1 cellular context compared by ENCODE assay signal in the genomic region with DNA sequence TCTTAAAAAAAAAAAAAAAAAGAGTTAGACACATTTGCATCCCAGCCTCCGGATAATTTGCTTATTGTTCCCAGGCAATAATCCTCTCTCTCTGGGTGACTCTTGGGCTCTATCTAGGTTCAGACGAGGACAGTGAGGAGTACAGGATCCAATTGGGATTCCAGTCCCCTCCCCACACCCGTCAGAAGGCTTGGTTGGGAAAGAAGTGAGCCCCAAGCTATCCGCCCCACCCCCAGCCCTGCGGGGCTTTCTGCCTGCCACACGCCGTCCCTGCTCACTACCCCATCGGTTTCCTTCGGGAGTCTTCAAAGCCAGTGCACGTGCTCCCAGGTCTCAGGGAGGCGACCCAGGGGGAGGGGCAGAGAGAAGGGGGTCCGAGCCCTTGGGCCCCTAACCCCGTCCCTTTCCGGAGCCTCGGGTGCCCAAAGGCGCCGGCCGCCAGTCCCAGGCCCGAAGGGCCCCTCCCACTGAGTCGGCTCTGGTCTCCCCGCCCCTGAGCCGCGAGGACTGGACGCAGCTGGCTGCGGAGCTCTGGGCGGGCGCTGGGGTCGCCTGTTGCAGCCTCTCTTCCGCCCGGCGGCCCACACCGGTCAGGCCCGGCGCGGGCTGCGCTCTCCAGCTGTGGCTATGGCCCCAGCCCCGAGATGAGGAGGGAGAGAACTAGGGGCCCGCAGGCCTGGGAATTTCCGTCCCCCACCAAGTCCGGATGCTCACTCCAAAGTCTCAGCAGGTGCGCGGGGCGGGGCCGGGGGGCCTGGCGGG.
TF ChIP-seq lines count a peak whose summit lies in the region.

No MANE protein-coding gene starts in this region.

TF ChIP-seq in HepG2, 621 proteins besides CTCF, POLR2A, EP300 and RAD21 (continued from another document and continues in another):
- TF ChIP-seq GMEB2 (CRISPR knock-in tag; IDR thresholded peaks at IDR 0.05; ENCODE audit: low read depth), result no peak
- TF ChIP-seq ZSCAN12 (CRISPR knock-in tag; IDR thresholded peaks at IDR 0.05), result peak; percentile 79; the same call in 1 of the 2 replicates
- TF ChIP-seq TAF1 (CRISPR knock-in tag; IDR thresholded peaks at IDR 0.05), result peak; percentile 68
- TF ChIP-seq BHLHE40 (IDR thresholded peaks at IDR 0.05; ENCODE audit: low read length), result peak; percentile 67
- 0 out of 2 replicates have a peak, but pooled peaks have one; percentile 61 for TF ChIP-seq ZNF383 (CRISPR knock-in tag; IDR thresholded peaks at IDR 0.05; ENCODE audit: borderline replicate concordance)
- TF ChIP-seq PAWR (CRISPR knock-in tag; IDR thresholded peaks at IDR 0.05; ENCODE audit: borderline replicate concordance), result no peak
- TF ChIP-seq FOXA3 (CRISPR knock-in tag; IDR thresholded peaks at IDR 0.05), result peak; percentile 24; the same call in 1 of the 2 replicates
- no peak for TF ChIP-seq ATAD3A (CRISPR knock-in tag; IDR thresholded peaks at IDR 0.05)
- 0 out of 2 replicates have a peak, but pooled peaks have one; percentile 55 for TF ChIP-seq ZNF691 (CRISPR knock-in tag; IDR thresholded peaks at IDR 0.05; ENCODE audit: borderline replicate concordance, low read depth)
- TF ChIP-seq MLXIP (CRISPR knock-in tag; IDR thresholded peaks at IDR 0.05; ENCODE audit: borderline replicate concordance), result peak; percentile 46; the same call in 1 of the 2 replicates
- TF ChIP-seq RFX3 (CRISPR knock-in tag; IDR thresholded peaks at IDR 0.05), result no peak
- TF ChIP-seq SMAD9 (CRISPR knock-in tag; IDR thresholded peaks at IDR 0.05), result 0 out of 2 replicates have a peak, but pooled peaks have one; percentile 70
- TF ChIP-seq, protein P1, sequence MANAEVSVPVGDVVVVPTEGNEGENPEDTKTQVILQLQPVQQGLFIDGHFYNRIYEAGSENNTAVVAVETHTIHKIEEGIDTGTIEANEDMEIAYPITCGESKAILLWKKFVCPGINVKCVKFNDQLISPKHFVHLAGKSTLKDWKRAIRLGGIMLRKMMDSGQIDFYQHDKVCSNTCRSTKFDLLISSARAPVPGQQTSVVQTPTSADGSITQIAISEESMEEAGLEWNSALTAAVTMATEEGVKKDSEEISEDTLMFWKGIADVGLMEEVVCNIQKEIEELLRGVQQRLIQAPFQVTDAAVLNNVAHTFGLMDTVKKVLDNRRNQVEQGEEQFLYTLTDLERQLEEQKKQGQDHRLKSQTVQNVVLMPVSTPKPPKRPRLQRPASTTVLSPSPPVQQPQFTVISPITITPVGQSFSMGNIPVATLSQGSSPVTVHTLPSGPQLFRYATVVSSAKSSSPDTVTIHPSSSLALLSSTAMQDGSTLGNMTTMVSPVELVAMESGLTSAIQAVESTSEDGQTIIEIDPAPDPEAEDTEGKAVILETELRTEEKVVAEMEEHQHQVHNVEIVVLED (CRISPR knock-in tag; IDR thresholded peaks at IDR 0.05; ENCODE audit: borderline replicate concordance), result peak; percentile 73; the same call in 1 of the 2 replicates
- TF ChIP-seq ZNF224 (CRISPR knock-in tag; IDR thresholded peaks at IDR 0.05), result peak; percentile 95
- no peak for TF ChIP-seq MEF2D (CRISPR knock-in tag; IDR thresholded peaks at IDR 0.05)
- TF ChIP-seq ZNF766 (CRISPR knock-in tag; IDR thresholded peaks at IDR 0.05; ENCODE audit: borderline replicate concordance), result no peak
- TF ChIP-seq, protein P2, sequence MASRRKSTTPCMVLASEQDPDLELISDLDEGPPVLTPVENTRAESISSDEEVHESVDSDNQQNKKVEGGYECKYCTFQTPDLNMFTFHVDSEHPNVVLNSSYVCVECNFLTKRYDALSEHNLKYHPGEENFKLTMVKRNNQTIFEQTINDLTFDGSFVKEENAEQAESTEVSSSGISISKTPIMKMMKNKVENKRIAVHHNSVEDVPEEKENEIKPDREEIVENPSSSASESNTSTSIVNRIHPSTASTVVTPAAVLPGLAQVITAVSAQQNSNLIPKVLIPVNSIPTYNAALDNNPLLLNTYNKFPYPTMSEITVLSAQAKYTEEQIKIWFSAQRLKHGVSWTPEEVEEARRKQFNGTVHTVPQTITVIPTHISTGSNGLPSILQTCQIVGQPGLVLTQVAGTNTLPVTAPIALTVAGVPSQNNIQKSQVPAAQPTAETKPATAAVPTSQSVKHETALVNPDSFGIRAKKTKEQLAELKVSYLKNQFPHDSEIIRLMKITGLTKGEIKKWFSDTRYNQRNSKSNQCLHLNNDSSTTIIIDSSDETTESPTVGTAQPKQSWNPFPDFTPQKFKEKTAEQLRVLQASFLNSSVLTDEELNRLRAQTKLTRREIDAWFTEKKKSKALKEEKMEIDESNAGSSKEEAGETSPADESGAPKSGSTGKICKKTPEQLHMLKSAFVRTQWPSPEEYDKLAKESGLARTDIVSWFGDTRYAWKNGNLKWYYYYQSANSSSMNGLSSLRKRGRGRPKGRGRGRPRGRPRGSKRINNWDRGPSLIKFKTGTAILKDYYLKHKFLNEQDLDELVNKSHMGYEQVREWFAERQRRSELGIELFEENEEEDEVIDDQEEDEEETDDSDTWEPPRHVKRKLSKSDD (CRISPR knock-in tag; IDR thresholded peaks at IDR 0.05; ENCODE audit: low read depth), result 0 out of 2 replicates have a peak, but pooled peaks have one; percentile 60
- TF ChIP-seq ZNF335 (CRISPR knock-in tag; IDR thresholded peaks at IDR 0.05), result peak; percentile 79; the same call in 1 of the 2 replicates
- peak; percentile 36; the same call in 1 of the 2 replicates for TF ChIP-seq ZBTB26 (CRISPR knock-in tag; IDR thresholded peaks at IDR 0.05; ENCODE audit: borderline replicate concordance)
- no peak; the same call in 1 of the 2 replicates for TF ChIP-seq ZNF230 (CRISPR knock-in tag; IDR thresholded peaks at IDR 0.05)
- no peak; the same call in none of the 2 replicates for TF ChIP-seq HBP1 (CRISPR knock-in tag; IDR thresholded peaks at IDR 0.05; ENCODE audit: low read depth)
- peak; percentile 62 for TF ChIP-seq ZSCAN31 (CRISPR knock-in tag; IDR thresholded peaks at IDR 0.05; ENCODE audit: low read depth)
- TF ChIP-seq ZNF747 (CRISPR knock-in tag; IDR thresholded peaks at IDR 0.05; ENCODE audit: borderline replicate concordance), result peak; percentile 36; the same call in 1 of the 2 replicates
- TF ChIP-seq ZBTB42 (CRISPR knock-in tag; IDR thresholded peaks at IDR 0.05), result peak; percentile 83; the same call in 1 of the 2 replicates
- peak; percentile 83 for TF ChIP-seq ZFX (CRISPR knock-in tag; IDR thresholded peaks at IDR 0.05; ENCODE audit: low read depth)
- TF ChIP-seq ZNF597 (CRISPR knock-in tag; IDR thresholded peaks at IDR 0.05), result no peak
- no peak for TF ChIP-seq PTBP1 (IDR thresholded peaks at IDR 0.05; ENCODE audit: low read depth, low read length, poor library complexity, severe bottlenecking)
- peak; percentile 92 for TF ChIP-seq ARHGAP35 (CRISPR knock-in tag; IDR thresholded peaks at IDR 0.05; ENCODE audit: borderline replicate concordance)
- 0 out of 2 replicates have a peak, but pooled peaks have one; percentile 41 for TF ChIP-seq ZNF256 (CRISPR knock-in tag; conservative IDR thresholded peaks at IDR 0.05)
- no peak for TF ChIP-seq EHMT2 (IDR thresholded peaks at IDR 0.05; ENCODE audit: borderline replicate concordance, low read depth, low read length)
- TF ChIP-seq ZNF280D (CRISPR knock-in tag; IDR thresholded peaks at IDR 0.05), result no peak
- no peak for TF ChIP-seq GLMP (CRISPR knock-in tag; IDR thresholded peaks at IDR 0.05; ENCODE audit: borderline replicate concordance)
- TF ChIP-seq FOXM1 (CRISPR knock-in tag; IDR thresholded peaks at IDR 0.05), result no peak
- TF ChIP-seq NFIC (IDR thresholded peaks at IDR 0.05; ENCODE audit: low read length), result no peak
- TF ChIP-seq NCOA1 (CRISPR knock-in tag; IDR thresholded peaks at IDR 0.05), result no peak
- peak; percentile 65; the same call in 1 of the 2 replicates for TF ChIP-seq ZNF746 (CRISPR knock-in tag; IDR thresholded peaks at IDR 0.05)
- 0 out of 2 replicates have a peak, but pooled peaks have one; percentile 36 for TF ChIP-seq ZNF709 (CRISPR knock-in tag; IDR thresholded peaks at IDR 0.05)
- TF ChIP-seq ZNF20 (CRISPR knock-in tag; IDR thresholded peaks at IDR 0.05), result no peak
